Comparison of ENCODE assay signal across 22 cellular contexts in genomic region chr7:152528612-152529011, GRCh38.
"Had no signal": no experiment of that assay in that cellular context is flagged by ENCODE, and none has a peak within 500 bp of the region (broad histone marks: within the 10 kb centered on the region; RNA-seq: fewer than 3 reads in every experiment).

No MANE protein-coding gene starts in this region.

- H3K4me1 Mint-ChIP-seq: naive B cell; natural killer cell; neural progenitor cell; stimulated activated memory B cell treated with anti-CD40 and anti-IgM and Interleukin-4, amounts not matched to agents 10 μg/mL and 1 μg/mL and 100 μg/mL, for 72 hours; stimulated activated naive CD8-positive, alpha-beta T cell treated with anti-CD3 and anti-CD28 coated beads, Interleukin-15, amount 100 ng/mL, for 72 hours had no signal

- H3K4me3 Mint-ChIP-seq: naive B cell; natural killer cell; nephron progenitor cell; neural progenitor cell; stimulated activated memory B cell treated with anti-CD40 and anti-IgM and Interleukin-4, amounts not matched to agents 10 μg/mL and 1 μg/mL and 100 μg/mL, for 72 hours; stimulated activated naive CD8-positive, alpha-beta T cell treated with anti-CD3 and anti-CD28 coated beads, Interleukin-15, amount 100 ng/mL, for 72 hours; type B pancreatic cell had no signal

- H3K27ac Mint-ChIP-seq: natural killer cell; nephron progenitor cell; neural progenitor cell; progenitor cell of endocrine pancreas; stimulated activated memory B cell treated with anti-CD40 and anti-IgM and Interleukin-4, amounts not matched to agents 10 μg/mL and 1 μg/mL and 100 μg/mL, for 72 hours; type B pancreatic cell had no signal

- H3K27me3 Mint-ChIP-seq: stimulated activated memory B cell treated with anti-CD40 and anti-IgM and Interleukin-4, amounts not matched to agents 10 μg/mL and 1 μg/mL and 100 μg/mL, for 72 hours; type B pancreatic cell had no signal

- DNase-seq: islet precursor cell; kidney glomerular epithelial cell; left cardiac atrium; lower lobe of right lung; mammary epithelial cell; mesenchymal stem cell; naive B cell; natural killer cell; nephron progenitor cell; ovary; stimulated activated CD4-positive, alpha-beta T cell treated with anti-CD3 and anti-CD28 coated beads, Interleukin-1b, Interleukin-23, amount 100 ng/mL, for 48 hours; stimulated activated CD4-positive, alpha-beta T cell treated with anti-CD3 and anti-CD28 coated beads, Interleukin-2, amount 100 ng/mL, for 48 hours; stimulated activated CD4-positive, alpha-beta T cell treated with anti-CD3 and anti-CD28 coated beads, Interleukin-4, amount 100 ng/mL, for 4 hours; stimulated activated CD8-positive, alpha-beta memory T cell treated with anti-CD3 and anti-CD28 coated beads, Interleukin-4, amount 100 ng/mL, for 48 hours; stimulated activated naive CD4-positive, alpha-beta T cell treated with Interleukin-2 at 50 U/mL for 16 hours; stimulated activated naive CD8-positive, alpha-beta T cell treated with anti-CD3 and anti-CD28 coated beads, Interleukin-15, amount 100 ng/mL, for 72 hours; substantia nigra; uterus had no signal

- H3K36me3 Mint-ChIP-seq: natural killer cell; neural progenitor cell; stimulated activated memory B cell treated with anti-CD40 and anti-IgM and Interleukin-4, amounts not matched to agents 10 μg/mL and 1 μg/mL and 100 μg/mL, for 72 hours; type B pancreatic cell had no signal

- H3K9me3 Mint-ChIP-seq: natural killer cell; stimulated activated naive CD8-positive, alpha-beta T cell treated with anti-CD3 and anti-CD28 coated beads, Interleukin-15, amount 100 ng/mL, for 72 hours; type B pancreatic cell had no signal
